In the genomic region with DNA sequence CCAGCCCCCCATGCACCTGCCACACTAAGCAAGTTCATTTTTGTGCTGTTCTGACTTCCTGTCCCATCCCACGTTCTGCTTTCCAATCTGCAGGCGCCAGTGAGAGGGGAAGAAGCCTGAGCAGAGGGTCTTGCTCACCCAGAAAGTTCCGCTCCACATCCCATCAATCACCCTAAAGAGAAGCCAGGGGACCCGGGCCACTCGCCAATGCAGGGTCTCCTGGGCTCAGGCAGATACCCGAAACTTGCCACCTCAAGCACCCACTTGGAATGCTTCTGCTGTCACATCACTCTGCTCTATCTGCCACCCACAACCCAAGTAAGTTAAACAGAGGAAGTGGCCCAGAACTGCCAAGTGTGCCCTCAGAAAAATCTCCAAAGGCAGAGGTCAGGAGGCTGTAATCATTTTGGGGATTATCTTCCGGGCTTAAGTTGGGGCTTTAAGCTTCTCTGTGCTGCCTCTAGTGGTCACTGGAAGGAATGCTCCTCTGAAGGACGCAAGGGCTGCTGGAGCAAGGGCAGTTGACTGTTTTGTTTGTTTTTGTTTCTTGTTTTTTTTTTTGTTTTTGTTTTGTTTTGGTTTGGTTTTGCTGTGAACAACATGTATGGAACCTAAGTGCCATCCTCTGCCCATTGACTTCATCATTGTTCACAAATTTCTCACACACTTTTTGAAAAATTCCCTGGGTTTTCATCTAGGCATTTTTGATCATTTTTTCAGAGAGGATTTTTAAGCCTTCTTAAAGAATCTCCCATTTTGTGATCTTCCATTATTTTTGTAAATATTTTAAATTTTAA, we compare ENCODE assay signal across 9 cellular contexts. TPM values are rescaled to one million over a fixed set of nuclear protein-coding genes. Genes with fewer than 3 reads are reported as not detected.
DNase-seq lines count a peak whose midpoint lies in the region; ATAC-seq and TF ChIP-seq lines count a peak whose summit lies in the region.
"Had no signal": no experiment of that assay in that cellular context is flagged by ENCODE, and none has a peak within 500 bp of the region (broad histone marks: within the 10 kb centered on the region; RNA-seq: fewer than 3 reads in every experiment).

No MANE protein-coding gene starts in this region.

- H3K9me3 Mint-ChIP-seq in activated CD4-positive, alpha-beta memory T cell treated with anti-CD3 and anti-CD28 coated beads, Interleukin-2, amount 10 ng/mL, durations not matched to agents 7 days and 5 days = no peaks in the 10 kb centered on the region

- peak overlapping the region; percentile 76 for H2AFZ ChIP-seq in Loucy (ENCODE audit: low read length)

- POLR2A ChIA-PET in activated CD4-positive, alpha-beta memory T cell treated with anti-CD3 and anti-CD28 coated beads, Interleukin-2, amount 10 ng/mL, durations not matched to agents 7 days and 5 days (lab: Charles Lee) = no interaction called here

- H3K9me3 ChIP-seq in Loucy (ENCODE audit: insufficient read depth, low read depth, low read length) (no peaks in the 10 kb centered on the region), left ventricle myocardium inferior (replicated peaks) (no peaks in the 10 kb centered on the region)

- no peaks in the 10 kb centered on the region for H3K9me2 ChIP-seq in Loucy (replicated peaks; ENCODE audit: low read depth, low read length)

- H3K9ac ChIP-seq in Loucy (ENCODE audit: low read depth, low read length, poor library complexity, severe bottlenecking) = no peak overlapping the region

- H3K36me3 Mint-ChIP-seq in activated CD4-positive, alpha-beta memory T cell treated with anti-CD3 and anti-CD28 coated beads, Interleukin-2, amount 10 ng/mL, durations not matched to agents 7 days and 5 days (ENCODE audit: low read depth) = no peaks in the 10 kb centered on the region

- no peak overlapping the region for H3K4me2 ChIP-seq in Loucy (ENCODE audit: low read depth, low read length, poor library complexity, severe bottlenecking)

- H3K36me3 ChIP-seq in H7 (replicated peaks; ENCODE audit: control insufficient read depth, insufficient read depth, low read length) (no peaks in the 10 kb centered on the region), Loucy (ENCODE audit: insufficient read depth, low read length) (no peaks in the 10 kb centered on the region), left ventricle myocardium inferior (no peaks in the 10 kb centered on the region)

- H3K27me3 Mint-ChIP-seq in activated CD4-positive, alpha-beta memory T cell treated with anti-CD3 and anti-CD28 coated beads, Interleukin-2, amount 10 ng/mL, durations not matched to agents 7 days and 5 days = no peaks in the 10 kb centered on the region

- no peaks in the 10 kb centered on the region for H4K20me1 ChIP-seq in Loucy (ENCODE audit: insufficient read depth, low read length, poor library complexity, severe bottlenecking)

- TF ChIP-seq CTCF in 22Rv1 (IDR thresholded peaks at IDR 0.05) (peak; percentile 99), Loucy (conservative IDR thresholded peaks at IDR 0.05; ENCODE audit: low read length) (peak; percentile 97), left ventricle myocardium inferior (IDR thresholded peaks at IDR 0.05; ENCODE audit: borderline replicate concordance) (peak; percentile 83)

- H3K4me1 ChIP-seq in Loucy (ENCODE audit: insufficient read depth, low read length, poor library complexity, severe bottlenecking) (peaks cover 4% of the 10 kb centered on the region), left ventricle myocardium inferior (no peaks in the 10 kb centered on the region)

- H3K4me3 ChIP-seq in H7 (ENCODE audit: insufficient read depth, low read depth, low read length) = no peak overlapping the region
- H3K4me3 ChIP-seq in Loucy (ENCODE audit: low read length, poor library complexity, severe bottlenecking) = no peak overlapping the region
- no peak overlapping the region for H3K4me3 ChIP-seq in left ventricle myocardium inferior

- H3K4me1 Mint-ChIP-seq in activated CD4-positive, alpha-beta memory T cell treated with anti-CD3 and anti-CD28 coated beads, Interleukin-2, amount 10 ng/mL, durations not matched to agents 7 days and 5 days = peaks cover 8% of the 10 kb centered on the region

- no peak for ATAC-seq in HG03039 (IDR thresholded peaks at IDR 0.05; ENCODE audit: unreplicated experiment)

- intact Hi-C loops in left ventricle myocardium inferior (cut with micrococcal nuclease) = no loop called here

- H3K27me3 ChIP-seq in H7 (ENCODE audit: control insufficient read depth, insufficient read depth, low read length) = no peaks in the 10 kb centered on the region
- H3K27me3 ChIP-seq in Loucy (ENCODE audit: insufficient read depth, low read length, poor library complexity, severe bottlenecking) = no peaks in the 10 kb centered on the region
- H3K27me3 ChIP-seq in left ventricle myocardium inferior (ENCODE audit: low read depth) = no peaks in the 10 kb centered on the region

- no peak overlapping the region for H3K27ac ChIP-seq in 22Rv1
- no peak overlapping the region for H3K27ac ChIP-seq in left ventricle myocardium inferior (replicated peaks)

- DNase-seq in Daoy (ENCODE audit: low read depth) (peak; percentile 65), H7 (peak; percentile 62), left ventricle myocardium inferior (no peak)
- DNase-seq in activated CD4-positive, alpha-beta memory T cell treated with anti-CD3 and anti-CD28 coated beads, Interleukin-2, amount 10 ng/mL, durations not matched to agents 7 days and 5 days = peak; percentile 24
- DNase-seq in stimulated activated CD8-positive, alpha-beta memory T cell treated with anti-CD3 and anti-CD28 coated beads, Interleukin-12 subunit alpha, Interleukin-12 subunit beta, amount 100 ng/mL, for 1 hour (ENCODE audit: low read depth) = peak; percentile 2

- H3K79me2 ChIP-seq in Loucy (ENCODE audit: insufficient read depth, low read length) = no peaks in the 10 kb centered on the region

- H3K4me3 Mint-ChIP-seq in activated CD4-positive, alpha-beta memory T cell treated with anti-CD3 and anti-CD28 coated beads, Interleukin-2, amount 10 ng/mL, durations not matched to agents 7 days and 5 days = no peak overlapping the region

- no peak overlapping the region for H3K27ac Mint-ChIP-seq in activated CD4-positive, alpha-beta memory T cell treated with anti-CD3 and anti-CD28 coated beads, Interleukin-2, amount 10 ng/mL, durations not matched to agents 7 days and 5 days

- CTCF ChIA-PET in activated CD4-positive, alpha-beta memory T cell treated with anti-CD3 and anti-CD28 coated beads, Interleukin-2, amount 10 ng/mL, durations not matched to agents 7 days and 5 days (lab: Charles Lee) = interaction anchor here (0.7 kb wide), 1 partner anchor 880 kb away, joined by 3 read pairs; no protein-coding TSS in a partner anchor

- no peaks in the 10 kb centered on the region for H3F3A ChIP-seq in Loucy (ENCODE audit: low read depth)

RNA-seq across cellular contexts. Expression of gene PRR15, which starts 25.5 kb away (rescaled TPM):
- 2.3 and 3.5 TPM in 2 replicates for total RNA-seq in Daoy (2014; rRNA removed; shearing (Covaris generic))
- total RNA-seq in H7 (2014; rRNA removed; shearing (Covaris generic)) = 11.7 and 12.3 TPM in 2 replicates
- not detected for total RNA-seq in activated CD4-positive, alpha-beta memory T cell treated with anti-CD3 and anti-CD28 coated beads, Interleukin-2, amount 10 ng/mL, durations not matched to agents 7 days and 5 days
- not detected for total RNA-seq in left ventricle myocardium inferior
- total RNA-seq: mononuclear cell had no signal
